In the genomic region with DNA sequence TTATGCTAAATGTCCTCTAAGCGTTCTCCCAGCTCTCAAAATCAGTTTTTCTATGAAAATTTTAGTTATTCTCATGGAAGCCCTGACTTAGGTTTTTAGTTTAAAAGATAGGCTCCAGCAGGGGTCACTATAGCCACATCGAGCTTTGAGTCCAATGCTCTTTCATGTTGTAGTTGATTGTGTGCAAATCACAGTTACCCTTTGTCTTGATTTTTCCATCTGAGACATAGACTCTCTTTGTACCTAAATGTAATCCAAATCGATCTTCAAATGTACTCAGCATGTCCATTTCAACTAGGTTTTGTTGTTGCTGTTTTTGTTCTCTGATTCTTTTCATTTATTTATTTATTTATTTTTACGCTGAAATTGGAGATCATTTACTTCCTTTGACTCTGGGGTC, we compare ENCODE assay signal across 8 cellular contexts.
A peak's percentile ranks its signal among the peaks of the same experiment; 100 is the strongest.
DNase-seq lines count a peak whose midpoint lies in the region; ATAC-seq and TF ChIP-seq lines count a peak whose summit lies in the region.

No MANE protein-coding gene starts in this region.

- ATAC-seq in HG02852 (IDR thresholded peaks at IDR 0.05; ENCODE audit: unreplicated experiment): peak; percentile 76

- H3K9me3 Mint-ChIP-seq in nephron: no peaks in the 10 kb centered on the region

- H3K27me3 Mint-ChIP-seq in nephron (ENCODE audit: low read depth): no peaks in the 10 kb centered on the region

- peak; percentile 66 to 80 (median 76) for TF ChIP-seq CTCF in nephron (IDR thresholded peaks at IDR 0.05; ENCODE audit: unreplicated experiment in 3 of 3)

- no peak overlapping the region for H3K4me3 Mint-ChIP-seq in nephron

- peaks cover 5% of the 10 kb centered on the region for H3K4me1 Mint-ChIP-seq in nephron

- H3K36me3 Mint-ChIP-seq in nephron (ENCODE audit: low read depth): no peaks in the 10 kb centered on the region

- DNase-seq in activated effector memory CD4-positive, alpha-beta T cell treated with anti-CD3 and anti-CD28 coated beads, Interleukin-2, amount 50 U/mL, for 16 hours: peak; percentile 65
- no peak for DNase-seq in activated effector memory CD4-positive, alpha-beta T cell treated with Interleukin-2 at 50 U/mL for 16 hours
- DNase-seq in NCI-H2196 (lab: John Stamatoyannopoulos, UW; ENCODE audit: unreplicated experiment) (peak; percentile 73), erythroblast (lab: John Stamatoyannopoulos, UW) (peak; percentile 72 to 85), cortex of kidney (lab: John Stamatoyannopoulos, UW) (no peak)
- peak; percentile 14 to 47 for DNase-seq in activated CD4-positive, alpha-beta T cell treated with anti-CD3 and anti-CD28 coated beads for 4 hours

- no peak overlapping the region for H3K27ac Mint-ChIP-seq in nephron

- no peak for TF ChIP-seq POLR2A in erythroblast (IDR thresholded peaks at IDR 0.05; ENCODE audit: low read length)

Comparison
In these comparisons a context has a peak if more than half of its experiments do, and no peak if none do; other contexts are left out.
1. DNase-seq: peak in activated effector memory CD4-positive, alpha-beta T cell treated with anti-CD3 and anti-CD28 coated beads, Interleukin-2, amount 50 U/mL, for 16 hours (single experiment), NCI-H2196 (single experiment), activated CD4-positive, alpha-beta T cell treated with anti-CD3 and anti-CD28 coated beads for 4 hours (2 of 2) and erythroblast (2 of 2); none in activated effector memory CD4-positive, alpha-beta T cell treated with Interleukin-2 at 50 U/mL for 16 hours (single experiment) and cortex of kidney (single experiment).